In the genomic region with DNA sequence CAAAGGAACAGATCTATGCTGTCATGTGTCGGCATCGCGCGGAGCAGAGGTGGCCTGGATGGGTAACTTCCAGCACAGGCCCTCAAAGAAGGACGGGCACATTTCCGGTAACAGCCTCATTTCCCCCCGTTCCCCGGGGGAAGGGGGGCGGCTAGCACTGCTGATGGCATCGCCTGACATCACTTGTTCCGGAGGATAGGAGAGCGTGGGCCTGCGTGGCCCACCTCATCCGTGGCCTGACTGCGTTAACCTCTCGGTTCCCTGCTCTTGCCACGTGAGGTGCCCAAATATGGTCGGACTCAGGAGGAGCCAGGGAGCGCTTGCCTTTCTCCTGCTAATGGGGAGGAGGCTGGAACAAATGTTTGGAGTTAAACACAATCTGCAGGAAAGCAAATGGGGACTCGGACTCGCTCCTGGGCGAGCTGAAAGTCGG, we compare ENCODE assay signal across 9 cellular contexts. TPM values are rescaled to one million over a fixed set of nuclear protein-coding genes. Genes with fewer than 3 reads are reported as not detected.
DNase-seq lines count a peak whose midpoint lies in the region; ATAC-seq, FAIRE-seq and TF ChIP-seq lines count a peak whose summit lies in the region.
"Had no signal": no experiment of that assay in that cellular context is flagged by ENCODE, and none has a peak within 500 bp of the region (broad histone marks: within the 10 kb centered on the region; RNA-seq: fewer than 3 reads in every experiment).

Gene AKAP12, plus strand, starts transcription at position 365 of the 433 bp plus-strand sequence. CDS start 596 bp downstream, outside the sequence.

- no peaks in the 10 kb centered on the region for H3K4me1 Mint-ChIP-seq in dendritic cell treated with granulocyte-macrophage colony-stimulating factor and Interleukin-4, amounts not matched to agents 40 ng/mL and 50 ng/mL, for 4 days (ENCODE audit: low read depth)

- H3K27ac ChIP-seq in substantia nigra (ENCODE audit: low read depth, low read length, poor library complexity, severe bottlenecking): peak within 1 kb of the TSS; percentile 21
- H3K27ac ChIP-seq: neutrophil had no signal

- H3K4me3 ChIP-seq in LNCaP clone FGC (ENCODE audit: low read depth, low read length) (peak within 1 kb of the TSS; percentile 49), lower leg skin (ENCODE audit: low read depth, poor library complexity, severe bottlenecking) (peak within 1 kb of the TSS; percentile 50)

- DNase-seq in AG08396 (ENCODE audit: low spot score) (peak; percentile 36), LNCaP clone FGC (ENCODE audit: low read depth) (no peak), lower leg skin (ENCODE audit: low spot score in 2 of 2) (peak; percentile 16 to 86), substantia nigra (lab: John Stamatoyannopoulos, UW) (peak in 15 of 49 donors; percentile 3 to 62 (median 22)), GM19239 (ENCODE audit: insufficient read length, low spot score) (no peak)
- DNase-seq in stimulated activated CD4-positive, alpha-beta T cell treated with anti-CD3 and anti-CD28 coated beads, Interleukin-1b, Interleukin-23, amount 100 ng/mL, for 48 hours: no peak

- intact Hi-C loops in dendritic cell treated with granulocyte-macrophage colony-stimulating factor and Interleukin-4, amounts not matched to agents 40 ng/mL and 50 ng/mL, for 4 days (cut with micrococcal nuclease): loop anchor here (1.0 kb wide), 1 partner anchor 25 kb away; no protein-coding TSS in a partner anchor
- intact Hi-C loops in lower leg skin (cut with DNase I; ENCODE audit: low total_unique reads): no loop called here

- FAIRE-seq in GM19239 (lab: Jason Lieb, UNC): no peak

- H3K27ac Mint-ChIP-seq in dendritic cell treated with granulocyte-macrophage colony-stimulating factor and Interleukin-4, amounts not matched to agents 40 ng/mL and 50 ng/mL, for 4 days: no peak within 1 kb of the TSS

- no peak for ATAC-seq in GM21381 (IDR thresholded peaks at IDR 0.05; ENCODE audit: unreplicated experiment)

- no peaks in the 10 kb centered on the region for H3K9me3 Mint-ChIP-seq in dendritic cell treated with granulocyte-macrophage colony-stimulating factor and Interleukin-4, amounts not matched to agents 40 ng/mL and 50 ng/mL, for 4 days

- H3K36me3 Mint-ChIP-seq in dendritic cell treated with granulocyte-macrophage colony-stimulating factor and Interleukin-4, amounts not matched to agents 40 ng/mL and 50 ng/mL, for 4 days (ENCODE audit: low read depth): no peaks in the 10 kb centered on the region

- TF ChIP-seq POLR2A in lower leg skin (IDR thresholded peaks at IDR 0.05): no peak

- H3K27me3 Mint-ChIP-seq in dendritic cell treated with granulocyte-macrophage colony-stimulating factor and Interleukin-4, amounts not matched to agents 40 ng/mL and 50 ng/mL, for 4 days: peaks cover 75% of the 10 kb centered on the region

- H3K4me3 Mint-ChIP-seq in dendritic cell treated with granulocyte-macrophage colony-stimulating factor and Interleukin-4, amounts not matched to agents 40 ng/mL and 50 ng/mL, for 4 days: peak within 1 kb of the TSS; percentile 70

- TF ChIP-seq CTCF in LNCaP clone FGC (IDR thresholded peaks at IDR 0.05; ENCODE audit: control insufficient read depth, extremely low read depth, insufficient read depth): no peak
- no peak for TF ChIP-seq CTCF in lower leg skin (IDR thresholded peaks at IDR 0.05)

- 39 to 43% methylated on average over 23 of the region's 23 CpGs for WGBS in lower leg skin, 2 donors

RNA-seq across cellular contexts. Expression of gene AKAP12, which starts in this region (rescaled TPM):
- total RNA-seq in lower leg skin: 10 to 100 TPM; 14.7 to 29.9 (median 16.0) TPM

Comparison
In these comparisons a context has a peak if more than half of its experiments do, and no peak if none do; other contexts are left out.
1. DNase-seq: peak in AG08396 (single experiment) and lower leg skin (2 of 2); none in LNCaP clone FGC (single experiment), GM19239 (single experiment) and stimulated activated CD4-positive, alpha-beta T cell treated with anti-CD3 and anti-CD28 coated beads, Interleukin-1b, Interleukin-23, amount 100 ng/mL, for 48 hours (single experiment).